Comparison of ENCODE assay signal across 10 cellular contexts in the genomic region with DNA sequence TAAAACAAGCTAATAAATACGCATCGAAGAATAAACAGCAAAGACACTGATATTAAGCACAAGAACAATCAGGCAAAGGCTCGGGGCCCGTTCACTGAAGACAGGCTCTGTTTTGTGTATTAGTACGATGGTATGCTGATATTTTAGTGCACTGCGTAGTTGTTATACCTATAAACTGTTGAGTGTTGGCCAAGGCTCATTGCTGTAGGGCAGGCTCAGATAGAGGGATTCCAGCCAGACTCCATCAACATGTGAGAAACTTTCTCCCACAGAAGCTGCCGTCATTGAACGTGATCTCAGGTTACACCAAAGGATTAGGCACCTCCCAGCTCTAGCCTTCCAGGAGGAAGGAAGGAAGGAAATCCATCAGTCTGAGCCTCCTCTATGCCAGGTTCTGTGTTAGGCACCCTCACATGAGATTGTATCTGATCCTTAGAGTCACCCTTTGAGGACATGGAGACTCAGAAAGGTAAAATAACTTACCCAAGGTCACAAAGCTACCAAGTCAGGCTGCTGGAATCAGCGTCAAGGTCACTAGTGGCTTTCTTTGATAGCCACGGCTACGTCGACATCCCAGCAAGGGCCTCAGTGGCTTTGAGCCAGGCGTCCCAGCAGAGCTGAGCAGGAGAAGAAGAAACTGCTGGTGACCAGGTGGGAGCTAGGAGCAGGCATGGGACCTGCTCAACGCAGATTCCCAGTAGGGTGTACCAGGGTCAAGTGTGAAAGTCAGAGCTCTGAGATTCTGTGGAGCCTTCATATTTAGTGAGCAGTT. TPM values are rescaled to one million over a fixed set of nuclear protein-coding genes. Genes with fewer than 3 reads are reported as not detected.
A peak's percentile ranks its signal among the peaks of the same experiment; 100 is the strongest.
DNase-seq lines count a peak whose midpoint lies in the region; TF ChIP-seq lines count a peak whose summit lies in the region.
"Had no signal": no experiment of that assay in that cellular context is flagged by ENCODE, and none has a peak within 500 bp of the region (broad histone marks: within the 10 kb centered on the region; RNA-seq: fewer than 3 reads in every experiment).

No MANE protein-coding gene starts in this region.

- H3K79me2 ChIP-seq in GM23248 (ENCODE audit: insufficient read depth), result peaks cover 94% of the 10 kb centered on the region

- peak overlapping the region; percentile 10 to 17 for H3K4ac ChIP-seq in mesenchymal stem cell (ENCODE audit: low read depth in 1 of 2, low read length in 2 of 2)

- H3K4me3 ChIP-seq in A673 (ENCODE audit: low read depth, low read length, poor library complexity, severe bottlenecking) (no peak overlapping the region), mesenchymal stem cell (ENCODE audit: insufficient read depth in 1 of 2, low read depth in 1 of 2, low read length in 2 of 2) (no peak overlapping the region), GM23248 (no peak overlapping the region)

- peaks cover 93% of the 10 kb centered on the region for H3F3A ChIP-seq in GM23248 (ENCODE audit: insufficient read depth)

- H3K18ac ChIP-seq in mesenchymal stem cell (ENCODE audit: low read depth in 1 of 2, low read length in 2 of 2), result peak overlapping the region; percentile 0 to 64

- no peaks in the 10 kb centered on the region for H3K36me3 Mint-ChIP-seq in activated T-helper 1 cell treated with anti-CD3 and anti-CD28 coated beads, Interleukin-12 subunit alpha, Interleukin-12 subunit beta, Interleukin-2, Interleukin-4 antibody, amounts not matched to agents 30 ng/mL and 10 ng/mL and 1 ng/mL, durations not matched to agents 14 hours and 24 hours and 36 hours (ENCODE audit: low read depth)

- peaks cover 5% of the 10 kb centered on the region for H3K4me1 Mint-ChIP-seq in activated T-helper 1 cell treated with anti-CD3 and anti-CD28 coated beads, Interleukin-12 subunit alpha, Interleukin-12 subunit beta, Interleukin-2, Interleukin-4 antibody, amounts not matched to agents 30 ng/mL and 10 ng/mL and 1 ng/mL, durations not matched to agents 14 hours and 24 hours and 36 hours (ENCODE audit: low read depth)

- no peaks in the 10 kb centered on the region for H3K9me2 ChIP-seq in GM23248 (ENCODE audit: insufficient read depth)

- BruUV-seq in A673 (replicated peaks; lab: Mats Ljungman, UMichigan), result no TSS peak

- no peak for TF ChIP-seq CTCF in A673 (conservative IDR thresholded peaks at IDR 0.05; ENCODE audit: low read depth, low read length)

- no peaks in the 10 kb centered on the region for H3K9me3 Mint-ChIP-seq in activated T-helper 1 cell treated with anti-CD3 and anti-CD28 coated beads, Interleukin-12 subunit alpha, Interleukin-12 subunit beta, Interleukin-2, Interleukin-4 antibody, amounts not matched to agents 30 ng/mL and 10 ng/mL and 1 ng/mL, durations not matched to agents 14 hours and 24 hours and 36 hours

- 94% methylated on average over 13 of the region's 14 CpGs for WGBS in mesenchymal stem cell
- 94 to 96% methylated on average over 14 of the region's 14 CpGs for WGBS in GM23248 (ENCODE audit: low coverage in 1 of 2, low lambda C conversion rate in 2 of 2, missing lambda C conversion rate in 2 of 2), 2 experiments

- peaks cover 24% of the 10 kb centered on the region; the same call in 1 of the 2 replicates for H4K20me1 ChIP-seq in GM23248 (ENCODE audit: insufficient read depth)

- POLR2A ChIA-PET in A673 (lab: Charles Lee; ENCODE audit: low non-redundant PET), result no interaction called here

- H2AK5ac ChIP-seq in mesenchymal stem cell (ENCODE audit: low read length, severe bottlenecking), result peak overlapping the region; percentile 18

- no peak overlapping the region for H3K27ac ChIP-seq in A673 (ENCODE audit: low read depth, low read length, poor library complexity, severe bottlenecking)
- H3K27ac ChIP-seq in epithelial cell of prostate, result peak overlapping the region; percentile 71
- no peak overlapping the region for H3K27ac ChIP-seq in mesenchymal stem cell (ENCODE audit: low read length, poor library complexity, severe bottlenecking)
- H3K27ac ChIP-seq in GM23248, result no peak overlapping the region

- H3K9ac ChIP-seq in mesenchymal stem cell (ENCODE audit: low read length) (no peak overlapping the region), GM23248 (no peak overlapping the region)

- no peak overlapping the region for H3K14ac ChIP-seq in mesenchymal stem cell (ENCODE audit: low read length in 2 of 2)

- H3K36me3 ChIP-seq in A673 (ENCODE audit: insufficient read depth, low read length, poor library complexity, severe bottlenecking) (no peaks in the 10 kb centered on the region), mesenchymal stem cell (ENCODE audit: control insufficient read depth in 1 of 2, insufficient read depth in 2 of 2, low read depth in 1 of 2, low read length in 2 of 2) (peaks cover 6 to 62% of the 10 kb centered on the region in 2 experiments), GM23248 (ENCODE audit: low read depth) (peaks cover 50% of the 10 kb centered on the region)

- H2BK15ac ChIP-seq in mesenchymal stem cell (ENCODE audit: low read depth, poor library complexity, severe bottlenecking), result peak overlapping the region; percentile 17

- H4K91ac ChIP-seq in mesenchymal stem cell (ENCODE audit: low read length), result peak overlapping the region; percentile 57

- no peak overlapping the region for H3K4me2 ChIP-seq in mesenchymal stem cell (ENCODE audit: low read length, poor library complexity, severe bottlenecking)
- no peak overlapping the region for H3K4me2 ChIP-seq in GM23248 (ENCODE audit: unreplicated experiment)

- H3K79me1 ChIP-seq in mesenchymal stem cell (replicated peaks; ENCODE audit: low read length, poor library complexity, severe bottlenecking), result no peaks in the 10 kb centered on the region

- intact Hi-C loops in A673 (cut with micrococcal nuclease; ENCODE audit: unreplicated experiment), result no loop called here
- intact Hi-C loops in activated T-helper 1 cell treated with anti-CD3 and anti-CD28 coated beads, Interleukin-12 subunit alpha, Interleukin-12 subunit beta, Interleukin-2, Interleukin-4 antibody, amounts not matched to agents 30 ng/mL and 10 ng/mL and 1 ng/mL, durations not matched to agents 14 hours and 24 hours and 36 hours (cut with micrococcal nuclease), result no loop called here

- no peak overlapping the region for H3K23ac ChIP-seq in mesenchymal stem cell (ENCODE audit: low read length in 2 of 2)

- H2BK12ac ChIP-seq in mesenchymal stem cell (ENCODE audit: low read length in 2 of 2), result no peak overlapping the region

- H3K4me3 Mint-ChIP-seq in activated T-helper 1 cell treated with anti-CD3 and anti-CD28 coated beads, Interleukin-12 subunit alpha, Interleukin-12 subunit beta, Interleukin-2, Interleukin-4 antibody, amounts not matched to agents 30 ng/mL and 10 ng/mL and 1 ng/mL, durations not matched to agents 14 hours and 24 hours and 36 hours, result no peak overlapping the region

- H2AFZ ChIP-seq in mesenchymal stem cell (ENCODE audit: low read depth, low read length) (no peak overlapping the region), GM23248 (no peak overlapping the region)

- no peaks in the 10 kb centered on the region for H3K9me3 ChIP-seq in A673 (ENCODE audit: low read depth, low read length, poor library complexity, severe bottlenecking)
- H3K9me3 ChIP-seq in mesenchymal stem cell (ENCODE audit: control insufficient read depth, low read length), result no peaks in the 10 kb centered on the region
- H3K9me3 ChIP-seq in GM23248 (ENCODE audit: low read depth), result no peaks in the 10 kb centered on the region

- H3K27me3 ChIP-seq in A673 (replicated peaks; ENCODE audit: insufficient read depth, low read depth, low read length, poor library complexity), result no peaks in the 10 kb centered on the region
- no peaks in the 10 kb centered on the region for H3K27me3 ChIP-seq in mesenchymal stem cell (ENCODE audit: control insufficient read depth in 1 of 2, insufficient read depth in 1 of 2, low read length in 2 of 2)
- H3K27me3 ChIP-seq in GM23248 (replicated peaks; ENCODE audit: insufficient read depth), result no peaks in the 10 kb centered on the region

- DNase-seq in A673 (ENCODE audit: low spot score) (peak; percentile 47), NCI-H226 (peak; percentile 54), epithelial cell of prostate (ENCODE audit: low read depth, low spot score) (no peak), mesenchymal stem cell (no peak), GM23248 (no peak), NCI-H187 (lab: John Stamatoyannopoulos, UW) (no peak)
- no peak for DNase-seq in activated T-helper 1 cell treated with anti-CD3 and anti-CD28 coated beads, Interleukin-12 subunit alpha, Interleukin-12 subunit beta, Interleukin-2, Interleukin-4 antibody, amounts not matched to agents 30 ng/mL and 10 ng/mL and 1 ng/mL, durations not matched to agents 14 hours and 24 hours and 36 hours (ENCODE audit: low spot score)
- no peak for DNase-seq in activated T-cell treated with anti-CD3 and anti-CD28 coated beads, Interleukin-2, amount 50 U/mL, for 1 hour
- DNase-seq: stimulated activated CD8-positive, alpha-beta memory T cell treated with anti-CD3 and anti-CD28 coated beads, Interleukin-4, amount 100 ng/mL, for 48 hours; T-helper 9 cell had no signal

- no peaks in the 10 kb centered on the region for H3K4me1 ChIP-seq in A673 (ENCODE audit: insufficient read depth, low read length, poor library complexity, severe bottlenecking)
- peaks cover 20% of the 10 kb centered on the region for H3K4me1 ChIP-seq in mesenchymal stem cell (ENCODE audit: control insufficient read depth, insufficient read depth, low read depth, low read length)
- peaks cover 88% of the 10 kb centered on the region for H3K4me1 ChIP-seq in GM23248 (ENCODE audit: insufficient read depth)

- CTCF ChIA-PET in A673 (lab: Charles Lee), result no interaction called here

- peaks cover 4% of the 10 kb centered on the region for H3K27me3 Mint-ChIP-seq in activated T-helper 1 cell treated with anti-CD3 and anti-CD28 coated beads, Interleukin-12 subunit alpha, Interleukin-12 subunit beta, Interleukin-2, Interleukin-4 antibody, amounts not matched to agents 30 ng/mL and 10 ng/mL and 1 ng/mL, durations not matched to agents 14 hours and 24 hours and 36 hours (ENCODE audit: insufficient read depth)

- no peak overlapping the region for H2BK5ac ChIP-seq in mesenchymal stem cell (ENCODE audit: low read depth, low read length, poor library complexity, severe bottlenecking)

- in situ Hi-C loops in GM23248 (cut with MboI), result no loop called here

- H3K27ac Mint-ChIP-seq in activated T-helper 1 cell treated with anti-CD3 and anti-CD28 coated beads, Interleukin-12 subunit alpha, Interleukin-12 subunit beta, Interleukin-2, Interleukin-4 antibody, amounts not matched to agents 30 ng/mL and 10 ng/mL and 1 ng/mL, durations not matched to agents 14 hours and 24 hours and 36 hours, result no peak overlapping the region

- H4K8ac ChIP-seq in mesenchymal stem cell (ENCODE audit: low read length), result peak overlapping the region; percentile 19

- no peak overlapping the region for H2BK120ac ChIP-seq in mesenchymal stem cell (ENCODE audit: low read depth, low read length)

RNA-seq across cellular contexts. Expression of a gene that starts 14.8 kb away (rescaled TPM):
- 0.90 and 2.4 TPM in 2 replicates for total RNA-seq in A673 (2021)
- polyA plus RNA-seq in mesenchymal stem cell (2013, experiment 1 of 2), result 23.6 TPM
- 22.7 TPM for polyA plus RNA-seq in mesenchymal stem cell (2013, experiment 2 of 2)
- total RNA-seq in activated T-helper 1 cell treated with anti-CD3 and anti-CD28 coated beads, Interleukin-12 subunit alpha, Interleukin-12 subunit beta, Interleukin-2, Interleukin-4 antibody, amounts not matched to agents 30 ng/mL and 10 ng/mL and 1 ng/mL, durations not matched to agents 14 hours and 24 hours and 36 hours, result 0.29 and 1.1 TPM in 2 replicates
- 79.5 and 83.2 TPM in 2 replicates for total RNA-seq in GM23248 (2014; rRNA removed; shearing (Covaris generic))
- 62.2 and 65.1 TPM in 2 replicates for polyA plus RNA-seq in GM23248 (2016; fragmentation: Nextera tagmentation; extraction: Ambion mirVana)

Comparison
In these comparisons a context has a peak if more than half of its experiments do, and no peak if none do; other contexts are left out.
1. DNase-seq: peak in A673 (single experiment) and NCI-H226 (single experiment); none in epithelial cell of prostate (single experiment), mesenchymal stem cell (single experiment), activated T-helper 1 cell treated with anti-CD3 and anti-CD28 coated beads, Interleukin-12 subunit alpha, Interleukin-12 subunit beta, Interleukin-2, Interleukin-4 antibody, amounts not matched to agents 30 ng/mL and 10 ng/mL and 1 ng/mL, durations not matched to agents 14 hours and 24 hours and 36 hours (single experiment), GM23248 (single experiment), activated T-cell treated with anti-CD3 and anti-CD28 coated beads, Interleukin-2, amount 50 U/mL, for 1 hour (single experiment) and NCI-H187 (0 of 2).
2. RNA of a gene that starts 14.8 kb away (total RNA-seq): 79.5 to 83.2 TPM in GM23248; 0.29 to 1.1 TPM in activated T-helper 1 cell treated with anti-CD3 and anti-CD28 coated beads, Interleukin-12 subunit alpha, Interleukin-12 subunit beta, Interleukin-2, Interleukin-4 antibody, amounts not matched to agents 30 ng/mL and 10 ng/mL and 1 ng/mL, durations not matched to agents 14 hours and 24 hours and 36 hours and 0.90 to 2.4 TPM in A673; every median in the first group is over 10 times any median in the second.